Comparison of ENCODE assay signal across 15 cellular contexts in genomic region chr1:65581120-65581519, GRCh38.
A peak's percentile ranks its signal among the peaks of the same experiment; 100 is the strongest.
DNase-seq lines count a peak whose midpoint lies in the region; ATAC-seq and TF ChIP-seq lines count a peak whose summit lies in the region.
"Had no signal": no experiment of that assay in that cellular context is flagged by ENCODE, and none has a peak within 500 bp of the region (broad histone marks: within the 10 kb centered on the region; RNA-seq: fewer than 3 reads in every experiment).

No MANE protein-coding gene starts in this region.

- H3K27ac ChIP-seq in right lobe of liver = no peak overlapping the region

- H3K27ac Mint-ChIP-seq in activated CD4-positive, alpha-beta T cell treated with anti-CD3 and anti-CD28 coated beads, Interleukin-2, amount 10 ng/mL, durations not matched to agents 7 days and 5 days = no peak overlapping the region
- H3K27ac Mint-ChIP-seq: activated CD4-positive, alpha-beta memory T cell treated with anti-CD3 and anti-CD28 coated beads for 36 hours had no signal

- DNase-seq in BJ (ENCODE audit: low read depth) = no peak
- DNase-seq in HT-29 (ENCODE audit: low spot score) = peak; percentile 26
- DNase-seq in dermis microvascular lymphatic vessel endothelial cell (ENCODE audit: low read depth in 2 of 2) = peak; percentile 6 to 42
- no peak for DNase-seq in right lobe of liver
- no peak for DNase-seq in effector CD8-positive, alpha-beta T cell (lab: John Stamatoyannopoulos, UW)
- DNase-seq in nucleus accumbens (lab: John Stamatoyannopoulos, UW) = no peak
- DNase-seq in activated CD4-positive, alpha-beta T cell treated with anti-CD3 and anti-CD28 coated beads, Interleukin-2, amount 10 ng/mL, durations not matched to agents 7 days and 5 days = no peak
- DNase-seq: activated CD4-positive, alpha-beta memory T cell treated with anti-CD3 and anti-CD28 coated beads for 36 hours; GDM1; NCI-H1417 treated with DMSO at 0.1 percent for 48 hours; NCI-H526; stimulated activated CD4-positive, alpha-beta T cell treated with anti-CD3 and anti-CD28 coated beads, Interleukin-2, amount 100 ng/mL, for 48 hours; stimulated activated naive CD4-positive, alpha-beta T cell had no signal

- H3K36me3 ChIP-seq in BJ (ENCODE audit: control insufficient read depth, insufficient read depth, low read length) (no peaks in the 10 kb centered on the region), right lobe of liver (peaks cover 0 to 2% (median 0%) of the 10 kb centered on the region in 4 donors)

- POLR2A ChIA-PET in BJ (lab: Charles Lee) = no interaction called here
- POLR2A ChIA-PET in activated CD4-positive, alpha-beta T cell treated with anti-CD3 and anti-CD28 coated beads, Interleukin-2, amount 10 ng/mL, durations not matched to agents 7 days and 5 days (lab: Charles Lee) = no interaction called here

- no peak overlapping the region for H3K4me3 Mint-ChIP-seq in activated CD4-positive, alpha-beta T cell treated with anti-CD3 and anti-CD28 coated beads, Interleukin-2, amount 10 ng/mL, durations not matched to agents 7 days and 5 days
- H3K4me3 Mint-ChIP-seq: activated CD4-positive, alpha-beta memory T cell treated with anti-CD3 and anti-CD28 coated beads for 36 hours; CD14-positive monocyte had no signal

- TF ChIP-seq POLR2A in right lobe of liver (IDR thresholded peaks at IDR 0.05) = no peak

- H3K27me3 ChIP-seq in BJ (ENCODE audit: control insufficient read depth, insufficient read depth, low read length) (no peaks in the 10 kb centered on the region), right lobe of liver (no peaks in the 10 kb centered on the region)

- H3K36me3 Mint-ChIP-seq in activated CD4-positive, alpha-beta T cell treated with anti-CD3 and anti-CD28 coated beads, Interleukin-2, amount 10 ng/mL, durations not matched to agents 7 days and 5 days (ENCODE audit: low read depth) = no peaks in the 10 kb centered on the region
- H3K36me3 Mint-ChIP-seq: activated CD4-positive, alpha-beta memory T cell treated with anti-CD3 and anti-CD28 coated beads for 36 hours; CD14-positive monocyte had no signal

- no peaks in the 10 kb centered on the region for H3K27me3 Mint-ChIP-seq in activated CD4-positive, alpha-beta T cell treated with anti-CD3 and anti-CD28 coated beads, Interleukin-2, amount 10 ng/mL, durations not matched to agents 7 days and 5 days
- H3K27me3 Mint-ChIP-seq: activated CD4-positive, alpha-beta memory T cell treated with anti-CD3 and anti-CD28 coated beads for 36 hours had no signal

- ATAC-seq in right lobe of liver (peak in 3 of 4 donors; percentile 48 to 65 (median 56)), HG03159 (IDR thresholded peaks at IDR 0.05; ENCODE audit: unreplicated experiment) (no peak)

- H3K4me1 ChIP-seq in right lobe of liver = no peaks in the 10 kb centered on the region

- H3K4me1 Mint-ChIP-seq in activated CD4-positive, alpha-beta T cell treated with anti-CD3 and anti-CD28 coated beads, Interleukin-2, amount 10 ng/mL, durations not matched to agents 7 days and 5 days = no peaks in the 10 kb centered on the region
- H3K4me1 Mint-ChIP-seq: CD14-positive monocyte had no signal

- CTCF ChIA-PET in BJ (lab: Yijun Ruan, JAX) = interaction anchor here (1.0 to 1.5 kb wide), 3 partner anchors 150 to 346 kb away, joined by 3 to 9 read pairs (median 3); no protein-coding TSS in a partner anchor
- CTCF ChIA-PET in activated CD4-positive, alpha-beta T cell treated with anti-CD3 and anti-CD28 coated beads, Interleukin-2, amount 10 ng/mL, durations not matched to agents 7 days and 5 days (lab: Charles Lee) = no interaction called here

- H3K4me3 ChIP-seq in BJ (ENCODE audit: low read depth, low read length) = no peak overlapping the region
- no peak overlapping the region for H3K4me3 ChIP-seq in right lobe of liver

- H3K9me3 Mint-ChIP-seq in activated CD4-positive, alpha-beta T cell treated with anti-CD3 and anti-CD28 coated beads, Interleukin-2, amount 10 ng/mL, durations not matched to agents 7 days and 5 days = peaks cover 3% of the 10 kb centered on the region

- TF ChIP-seq CTCF in BJ (IDR thresholded peaks at IDR 0.05; ENCODE audit: insufficient read depth, low read depth, low read length) = peak; percentile 43
- TF ChIP-seq CTCF in right lobe of liver (IDR thresholded peaks at IDR 0.05) = peak in 3 of 4 donors; percentile 23 to 46 (median 28)

- H3K9me3 ChIP-seq in right lobe of liver = no peaks in the 10 kb centered on the region

- intact Hi-C loops in right lobe of liver (cut with DNase I) = no loop called here

- 90% methylated on average over 2 of the region's 2 CpGs for WGBS in right lobe of liver (ENCODE audit: insufficient coverage, low coverage, low lambda C conversion rate, missing lambda C conversion rate)

Comparison
In these comparisons a context has a peak if more than half of its experiments do, and no peak if none do; other contexts are left out.
1. DNase-seq: peak in HT-29 (single experiment) and dermis microvascular lymphatic vessel endothelial cell (2 of 2); none in BJ (single experiment), right lobe of liver (0 of 3), effector CD8-positive, alpha-beta T cell (single experiment), nucleus accumbens (0 of 56) and activated CD4-positive, alpha-beta T cell treated with anti-CD3 and anti-CD28 coated beads, Interleukin-2, amount 10 ng/mL, durations not matched to agents 7 days and 5 days (single experiment).